In genomic region chr15:80309769-80310384, GRCh38 we compare ENCODE assay signal across 8 cellular contexts. TPM values are rescaled to one million over a fixed set of nuclear protein-coding genes. Genes with fewer than 3 reads are reported as not detected.
A peak's percentile ranks its signal among the peaks of the same experiment; 100 is the strongest.
DNase-seq lines count a peak whose midpoint lies in the region; ATAC-seq and TF ChIP-seq lines count a peak whose summit lies in the region.

No MANE protein-coding gene starts in this region.

- no peaks in the 10 kb centered on the region for H4K20me1 ChIP-seq in hepatocyte (ENCODE audit: insufficient read depth, poor library complexity, severe bottlenecking)

- no peaks in the 10 kb centered on the region for H3K79me2 ChIP-seq in hepatocyte

- no peak overlapping the region for H2AFZ ChIP-seq in hepatocyte

- no peak for ATAC-seq in right cardiac atrium
- ATAC-seq in activated naive CD8-positive, alpha-beta T cell treated with anti-CD3 and anti-CD28 coated beads, Interleukin-2, amount 50 U/mL, for 24 hours: no peak
- ATAC-seq in GM21381 (IDR thresholded peaks at IDR 0.05; ENCODE audit: unreplicated experiment): no peak
- ATAC-seq in GM18870 (IDR thresholded peaks at IDR 0.05; ENCODE audit: unreplicated experiment): no peak

- no peaks in the 10 kb centered on the region for H3K36me3 ChIP-seq in cardiac muscle cell
- H3K36me3 ChIP-seq in hepatocyte (replicated peaks; ENCODE audit: insufficient read depth, low read depth): no peaks in the 10 kb centered on the region

- 63% methylated on average over 6 of the region's 6 CpGs for WGBS in right cardiac atrium
- WGBS in hepatocyte (ENCODE audit: low lambda C conversion rate, missing lambda C conversion rate): 47% methylated on average over 6 of the region's 6 CpGs

- H3K4me1 ChIP-seq in cardiac muscle cell (ENCODE audit: low read depth) (peaks cover 14% of the 10 kb centered on the region), right cardiac atrium (ENCODE audit: control insufficient read depth, insufficient read depth, low read length) (no peaks in the 10 kb centered on the region), hepatocyte (ENCODE audit: insufficient read depth) (no peaks in the 10 kb centered on the region)

- H3K36me3 Mint-ChIP-seq in activated naive CD8-positive, alpha-beta T cell treated with anti-CD3 and anti-CD28 coated beads, Interleukin-2, amount 50 U/mL, for 24 hours (ENCODE audit: low read depth): no peaks in the 10 kb centered on the region

- H3K4me3 Mint-ChIP-seq in activated naive CD8-positive, alpha-beta T cell treated with anti-CD3 and anti-CD28 coated beads, Interleukin-2, amount 50 U/mL, for 24 hours: no peak overlapping the region

- no peak overlapping the region for H3K27ac ChIP-seq in cardiac muscle cell
- no peak overlapping the region for H3K27ac ChIP-seq in right cardiac atrium (ENCODE audit: low read length)
- no peak overlapping the region for H3K27ac ChIP-seq in hepatocyte

- H3K27ac Mint-ChIP-seq in activated naive CD8-positive, alpha-beta T cell treated with anti-CD3 and anti-CD28 coated beads, Interleukin-2, amount 50 U/mL, for 24 hours: no peak overlapping the region

- H3K27me3 ChIP-seq in cardiac muscle cell (no peaks in the 10 kb centered on the region), right cardiac atrium (ENCODE audit: control insufficient read depth, insufficient read depth) (no peaks in the 10 kb centered on the region), hepatocyte (no peaks in the 10 kb centered on the region)

- no peaks in the 10 kb centered on the region for H3K4me1 Mint-ChIP-seq in activated naive CD8-positive, alpha-beta T cell treated with anti-CD3 and anti-CD28 coated beads, Interleukin-2, amount 50 U/mL, for 24 hours

- no peak overlapping the region for H3K4me2 ChIP-seq in hepatocyte

- intact Hi-C loops in right cardiac atrium (cut with DNase I): loop anchor here in 1 of 4 donors (5.0 kb wide), 1 partner anchor 68 kb away; no protein-coding TSS in a partner anchor

- no peaks in the 10 kb centered on the region for H3K9me3 Mint-ChIP-seq in activated naive CD8-positive, alpha-beta T cell treated with anti-CD3 and anti-CD28 coated beads, Interleukin-2, amount 50 U/mL, for 24 hours

- TF ChIP-seq CTCF in cardiac muscle cell (IDR thresholded peaks at IDR 0.05; ENCODE audit: low read depth, low read length) (peak; percentile 61), hepatocyte (IDR thresholded peaks at IDR 0.05; ENCODE audit: poor library complexity) (peak; percentile 58)

- H3K9me3 ChIP-seq in cardiac muscle cell (ENCODE audit: low read depth) (no peaks in the 10 kb centered on the region), right cardiac atrium (ENCODE audit: control insufficient read depth, low read length) (no peaks in the 10 kb centered on the region), hepatocyte (ENCODE audit: low read depth) (no peaks in the 10 kb centered on the region)

- H3K27me3 Mint-ChIP-seq in activated naive CD8-positive, alpha-beta T cell treated with anti-CD3 and anti-CD28 coated beads, Interleukin-2, amount 50 U/mL, for 24 hours: peaks cover 5% of the 10 kb centered on the region

- no peaks in the 10 kb centered on the region for H3K9me2 ChIP-seq in hepatocyte (replicated peaks; ENCODE audit: insufficient read depth)

- DNase-seq in cardiac muscle cell (ENCODE audit: low read depth in 1 of 2, low spot score in 1 of 2): peak; percentile 55 to 59
- no peak for DNase-seq in right cardiac atrium
- peak; percentile 42 for DNase-seq in RPMI7951 (ENCODE audit: low read depth)
- DNase-seq in hepatocyte (ENCODE audit: low spot score): peak; percentile 61
- DNase-seq in activated naive CD8-positive, alpha-beta T cell treated with anti-CD3 and anti-CD28 coated beads, Interleukin-2, amount 50 U/mL, for 24 hours: no peak
- no peak for DNase-seq in DMS79 treated with DMSO at 0.1 percent for 48 hours (lab: John Stamatoyannopoulos, UW)

- H3K4me3 ChIP-seq in cardiac muscle cell (no peak overlapping the region), right cardiac atrium (ENCODE audit: low read length) (no peak overlapping the region), hepatocyte (no peak overlapping the region)

RNA-seq across cellular contexts. Expression of gene CTXND1, which starts 57.9 kb away (rescaled TPM):
- 0.07 and 0.09 TPM in 2 replicates for total RNA-seq in cardiac muscle cell
- 0.05 and 0.27 TPM in 2 replicates for polyA plus RNA-seq in cardiac muscle cell
- total RNA-seq in right cardiac atrium: 1 to 10 TPM in 1 of 4 donors, under 1 TPM in 3; 0.29 to 3.9 (median 0.59) TPM
- 0.43 TPM for polyA plus RNA-seq in right cardiac atrium
- under 0.01 TPM in 1 of 2 replicates, not detected in the other for total RNA-seq in RPMI7951 (2014; rRNA removed; shearing (Covaris generic))
- total RNA-seq in hepatocyte: 1.0 and 1.5 TPM in 2 replicates
- 1.4 and 1.8 TPM in 2 replicates for polyA plus RNA-seq in hepatocyte

Comparison
In these comparisons a context has a peak if more than half of its experiments do, and no peak if none do; other contexts are left out.
1. DNase-seq: peak in cardiac muscle cell (2 of 2), RPMI7951 (single experiment) and hepatocyte (single experiment); none in right cardiac atrium (0 of 3), activated naive CD8-positive, alpha-beta T cell treated with anti-CD3 and anti-CD28 coated beads, Interleukin-2, amount 50 U/mL, for 24 hours (single experiment) and DMS79 treated with DMSO at 0.1 percent for 48 hours (single experiment).